Comparison of ENCODE assay signal across 8 cellular contexts in the genomic region with DNA sequence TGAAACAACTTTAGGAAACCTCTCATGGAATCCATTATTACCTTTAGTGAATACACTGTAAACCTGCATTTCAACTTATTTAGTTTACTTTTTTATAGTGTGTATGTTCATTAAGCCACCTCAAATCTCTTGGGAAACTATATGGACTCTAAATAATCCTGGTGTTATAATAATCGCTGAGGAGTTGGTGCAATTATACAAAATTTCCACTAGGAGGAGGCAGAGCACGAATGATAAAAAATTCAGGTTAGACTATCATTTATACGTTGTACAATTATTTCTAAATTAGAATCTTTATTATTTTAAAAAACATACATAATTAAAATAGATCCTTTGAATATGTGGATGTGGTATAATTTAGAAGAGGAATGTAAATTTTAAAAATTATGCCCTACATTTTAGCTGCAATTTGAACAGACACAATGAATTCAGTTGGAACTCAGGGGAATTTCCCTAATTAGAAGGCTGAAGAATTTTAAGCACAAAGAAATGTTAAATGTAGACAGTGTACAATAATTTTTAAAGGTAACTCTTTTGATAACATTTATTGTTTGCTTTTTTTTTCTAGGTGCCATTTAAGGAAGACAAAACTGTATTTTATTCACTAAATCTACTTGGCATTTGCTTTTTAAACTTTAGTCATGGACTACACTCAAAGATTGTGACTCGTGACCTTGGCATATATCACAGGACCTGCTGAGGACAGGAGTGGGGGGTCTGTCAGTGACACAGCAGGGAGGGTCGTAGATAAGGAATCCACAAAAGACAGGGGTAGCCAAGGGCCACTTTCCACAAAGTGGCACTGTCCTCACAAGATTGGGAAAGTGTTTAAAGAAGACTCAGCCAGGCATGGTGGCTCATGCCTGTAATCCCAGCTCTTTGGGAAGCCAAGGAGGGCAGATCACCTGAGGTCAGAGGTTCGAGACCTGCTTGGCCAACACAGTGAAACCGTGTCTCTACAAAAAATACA. TPM values are rescaled to one million over a fixed set of nuclear protein-coding genes. Genes with fewer than 3 reads are reported as not detected.
DNase-seq lines count a peak whose midpoint lies in the region; FAIRE-seq and TF ChIP-seq lines count a peak whose summit lies in the region.

No MANE protein-coding gene starts in this region.

- no peak overlapping the region for H4K8ac ChIP-seq in H9 (replicated peaks; ENCODE audit: insufficient read length, low read depth, low read length)

- no peak overlapping the region for H2BK20ac ChIP-seq in H9 (ENCODE audit: low read depth, low read length, poor library complexity, severe bottlenecking)

- H3K4me3 ChIP-seq in BE2C (ENCODE audit: low read depth, low read length) = no peak overlapping the region
- H3K4me3 ChIP-seq in epithelial cell of proximal tubule (ENCODE audit: low read depth, low read length) = no peak overlapping the region

- H3K4me1 Mint-ChIP-seq in H9 = peaks cover 16 to 19% of the 10 kb centered on the region in 2 experiments
- H3K4me1 Mint-ChIP-seq in activated naive CD8-positive, alpha-beta T cell treated with anti-CD3 and anti-CD28 coated beads for 36 hours = no peaks in the 10 kb centered on the region

- no peaks in the 10 kb centered on the region for H3K27me3 ChIP-seq in BE2C
- H3K27me3 ChIP-seq in H9 (ENCODE audit: insufficient read depth, low read length) = no peaks in the 10 kb centered on the region

- H3K56ac ChIP-seq in H9 (ENCODE audit: insufficient read length, low read depth, low read length) = no peak overlapping the region

- H3K23ac ChIP-seq in H9 (ENCODE audit: insufficient read length, low read depth, low read length) = no peak overlapping the region

- no peak overlapping the region for H3T11ph ChIP-seq in H9 (ENCODE audit: low read length)

- no peaks in the 10 kb centered on the region for H3K23me2 ChIP-seq in H9 (ENCODE audit: insufficient read length, low read depth, low read length, poor library complexity, severe bottlenecking)

- no peak overlapping the region for H3K18ac ChIP-seq in H9 (ENCODE audit: insufficient read length, low read depth, low read length)

- no peaks in the 10 kb centered on the region for H3K36me3 ChIP-seq in BE2C

- DNase-seq in BE2C (no peak), H9 (no peak), RCC 7860 (ENCODE audit: low spot score) (peak; percentile 31), epithelial cell of proximal tubule (ENCODE audit: low read depth) (no peak), putamen (ENCODE audit: low spot score) (peak; percentile 20), activated gamma-delta T cell treated with Interleukin-2 at 50 U/mL for 16 hours (no peak), globus pallidus (ENCODE audit: low spot score) (no peak)
- no peak for DNase-seq in activated naive CD8-positive, alpha-beta T cell treated with anti-CD3 and anti-CD28 coated beads for 36 hours

- H3K4ac ChIP-seq in H9 (ENCODE audit: low read depth, low read length) = no peak overlapping the region

- no peak overlapping the region for H2BK15ac ChIP-seq in H9 (ENCODE audit: low read depth, low read length)

- peaks cover 0 to 6% (median 4%) of the 10 kb centered on the region in 3 experiments; a peak in 4 of 7 replicates for H3K36me3 Mint-ChIP-seq in H9 (ENCODE audit: insufficient read depth in 1 of 3, low read depth in 3 of 3)
- H3K36me3 Mint-ChIP-seq in activated naive CD8-positive, alpha-beta T cell treated with anti-CD3 and anti-CD28 coated beads for 36 hours = no peaks in the 10 kb centered on the region

- H3K14ac ChIP-seq in H9 (ENCODE audit: insufficient read depth, low read length) = no peak overlapping the region

- H4K5ac ChIP-seq in H9 (ENCODE audit: insufficient read length, low read depth, low read length) = no peak overlapping the region

- no peak overlapping the region for H2BK12ac ChIP-seq in H9 (ENCODE audit: insufficient read length, low read depth, low read length)

- H3K9ac ChIP-seq in H9 (ENCODE audit: extremely low read depth, insufficient read length, low read length) = no peak overlapping the region

- H3K27ac Mint-ChIP-seq in H9 = peak overlapping the region in 2 of 3 experiments; percentile 75 to 79; a peak in 4 of 7 replicates
- no peak overlapping the region for H3K27ac Mint-ChIP-seq in activated naive CD8-positive, alpha-beta T cell treated with anti-CD3 and anti-CD28 coated beads for 36 hours

- H3K4me1 ChIP-seq in BE2C = no peaks in the 10 kb centered on the region
- no peaks in the 10 kb centered on the region for H3K4me1 ChIP-seq in H9 (ENCODE audit: insufficient read depth, low read length)

- H3K4me2 ChIP-seq in H9 (ENCODE audit: insufficient read depth, insufficient read length, low read length) = no peak overlapping the region

- TF ChIP-seq CTCF in BE2C (IDR thresholded peaks at IDR 0.05; ENCODE audit: low read depth, low read length) = peak; percentile 52
- peak; percentile 87 for TF ChIP-seq CTCF in H9 (conservative IDR thresholded peaks at IDR 0.05)
- peak; percentile 68 for TF ChIP-seq CTCF in epithelial cell of proximal tubule (conservative IDR thresholded peaks at IDR 0.05; ENCODE audit: low read depth, low read length)

- H2BK120ac ChIP-seq in H9 (ENCODE audit: low read depth, low read length, poor library complexity, severe bottlenecking) = no peak overlapping the region

- H4K91ac ChIP-seq in H9 (ENCODE audit: insufficient read length, low read depth, low read length) = no peak overlapping the region

- peak; percentile 87 for FAIRE-seq in RCC 7860 (lab: Jason Lieb, UNC)

- peaks cover 13% of the 10 kb centered on the region in 2 experiments for H3K9me3 Mint-ChIP-seq in H9
- no peaks in the 10 kb centered on the region for H3K9me3 Mint-ChIP-seq in activated naive CD8-positive, alpha-beta T cell treated with anti-CD3 and anti-CD28 coated beads for 36 hours

- no peaks in the 10 kb centered on the region for H3K79me2 ChIP-seq in H9 (ENCODE audit: insufficient read depth, low read length)

- no peak overlapping the region for H3K4me3 Mint-ChIP-seq in H9
- H3K4me3 Mint-ChIP-seq in activated naive CD8-positive, alpha-beta T cell treated with anti-CD3 and anti-CD28 coated beads for 36 hours = no peak overlapping the region

- H2BK5ac ChIP-seq in H9 (ENCODE audit: insufficient read length, low read length) = no peak overlapping the region

- no peak overlapping the region for H2AK5ac ChIP-seq in H9 (ENCODE audit: insufficient read length, low read length)

- H4K20me1 ChIP-seq in H9 (ENCODE audit: control insufficient read depth, insufficient read depth, insufficient read length) = no peaks in the 10 kb centered on the region

- H3K9me3 ChIP-seq in BE2C (no peaks in the 10 kb centered on the region), H9 (ENCODE audit: control insufficient read depth, low read depth, low read length) (no peaks in the 10 kb centered on the region)

- no peak overlapping the region for H3K27ac ChIP-seq in H9 (ENCODE audit: insufficient read length, low read depth, low read length)

- no peaks in the 10 kb centered on the region; the same call in 1 of the 2 replicates for H3K27me3 Mint-ChIP-seq in H9 (ENCODE audit: low read depth)
- H3K27me3 Mint-ChIP-seq in activated naive CD8-positive, alpha-beta T cell treated with anti-CD3 and anti-CD28 coated beads for 36 hours = peaks cover 20% of the 10 kb centered on the region

- WGBS in H9 (ENCODE audit: extremely low coverage, insufficient read length, low lambda C conversion rate) = no CpG with 5 or more reads among the region's 7 CpGs

- H2AFZ ChIP-seq in H9 (ENCODE audit: low read length) = no peak overlapping the region

- H3K79me1 ChIP-seq in H9 (ENCODE audit: insufficient read depth, low read depth, low read length, poor library complexity, severe bottlenecking) = no peaks in the 10 kb centered on the region

RNA-seq across cellular contexts. Expression of gene RAB12, which starts 45.5 kb away (rescaled TPM):
- polyA plus RNA-seq in BE2C (2012; ENCODE audit: insufficient read depth, insufficient read length, low read depth) = 7.9 TPM
- total RNA-seq in H9 (2021) (49.4 and 51.3 TPM in 2 replicates), epithelial cell of proximal tubule (42.1 and 44.3 TPM in 2 replicates)
- 10 to 100 TPM; 12.5 to 14.8 TPM for total RNA-seq in activated naive CD8-positive, alpha-beta T cell treated with anti-CD3 and anti-CD28 coated beads for 36 hours

RNA-seq across cellular contexts. Expression of gene MTCL1, which starts 50.6 kb away (rescaled TPM):
- 12.3 TPM for polyA plus RNA-seq in BE2C (2012; ENCODE audit: insufficient read depth, insufficient read length, low read depth)
- total RNA-seq in H9 (2021) = 45.1 and 50.7 TPM in 2 replicates
- total RNA-seq in epithelial cell of proximal tubule = 60.1 and 81.7 TPM in 2 replicates
- under 1 TPM; 0.14 to 0.43 TPM for total RNA-seq in activated naive CD8-positive, alpha-beta T cell treated with anti-CD3 and anti-CD28 coated beads for 36 hours

Comparison
In these comparisons a context has a peak if more than half of its experiments do, and no peak if none do; other contexts are left out.
1. DNase-seq: peak in RCC 7860 (single experiment) and putamen (single experiment); none in BE2C (single experiment), H9 (single experiment), epithelial cell of proximal tubule (single experiment), activated gamma-delta T cell treated with Interleukin-2 at 50 U/mL for 16 hours (single experiment), globus pallidus (single experiment) and activated naive CD8-positive, alpha-beta T cell treated with anti-CD3 and anti-CD28 coated beads for 36 hours (single experiment).
2. RNA of gene MTCL1, which starts 50.6 kb away (total RNA-seq): 60.1 to 81.7 TPM in epithelial cell of proximal tubule and 45.1 to 50.7 TPM in H9; 0.14 to 0.43 TPM in activated naive CD8-positive, alpha-beta T cell treated with anti-CD3 and anti-CD28 coated beads for 36 hours; every median in the first group is over 10 times any median in the second.
3. Peak in every context shown above with its lines, with median percentiles within 50 percentile points of each other: CTCF ChIP-seq.